Comparison of ENCODE assay signal across 15 cellular contexts in genomic region chr11:112776834-112777793, GRCh38.
DNase-seq lines count a peak whose midpoint lies in the region; ATAC-seq and TF ChIP-seq lines count a peak whose summit lies in the region.
"Had no signal": no experiment of that assay in that cellular context is flagged by ENCODE, and none has a peak within 500 bp of the region (broad histone marks: within the 10 kb centered on the region; RNA-seq: fewer than 3 reads in every experiment).

No MANE protein-coding gene starts in this region.

- H3K4me1 ChIP-seq in HUES6 (ENCODE audit: control insufficient read depth, insufficient read depth, low read length) (peaks cover 31% of the 10 kb centered on the region; the same call in 1 of the 2 replicates), left ventricle myocardium inferior (peaks cover 53% of the 10 kb centered on the region), gastrocnemius medialis (peaks cover 6 to 12% of the 10 kb centered on the region in 2 donors)

- TF ChIP-seq CTCF in left ventricle myocardium inferior (IDR thresholded peaks at IDR 0.05; ENCODE audit: borderline replicate concordance) (no peak), gastrocnemius medialis (IDR thresholded peaks at IDR 0.05 in 4 of 5, conservative IDR thresholded peaks at IDR 0.05 in 1 of 5) (no peak)

- no peaks in the 10 kb centered on the region for H3K9me3 Mint-ChIP-seq in activated naive CD4-positive, alpha-beta T cell treated with anti-CD3 and anti-CD28 coated beads, Interleukin-2, amount 10 ng/mL, durations not matched to agents 7 days and 5 days
- H3K9me3 Mint-ChIP-seq: IgD-negative memory B cell had no signal

- CTCF ChIA-PET in activated naive CD4-positive, alpha-beta T cell treated with anti-CD3 and anti-CD28 coated beads, Interleukin-2, amount 10 ng/mL, durations not matched to agents 7 days and 5 days (lab: Charles Lee), result interaction anchor here (1.3 kb wide), 1 partner anchor 189 kb away, joined by 3 read pairs; no protein-coding TSS in a partner anchor

- H3K27ac Mint-ChIP-seq in activated naive CD4-positive, alpha-beta T cell treated with anti-CD3 and anti-CD28 coated beads, Interleukin-2, amount 10 ng/mL, durations not matched to agents 7 days and 5 days, result no peak overlapping the region
- H3K27ac Mint-ChIP-seq: HFFc6; IgD-negative memory B cell; naive thymus-derived CD4-positive, alpha-beta T cell had no signal

- peak; percentile 63 to 78 for ATAC-seq in gastrocnemius medialis
- ATAC-seq in GM18505 (IDR thresholded peaks at IDR 0.05; ENCODE audit: unreplicated experiment), result no peak
- ATAC-seq: naive thymus-derived CD4-positive, alpha-beta T cell had no signal

- H3K27me3 ChIP-seq in HUES6 (ENCODE audit: control insufficient read depth, insufficient read depth, low read length) (no peaks in the 10 kb centered on the region), left ventricle myocardium inferior (ENCODE audit: low read depth) (peaks cover 30% of the 10 kb centered on the region), gastrocnemius medialis (no peaks in the 10 kb centered on the region)

- no peak overlapping the region for H3K4me3 Mint-ChIP-seq in activated naive CD4-positive, alpha-beta T cell treated with anti-CD3 and anti-CD28 coated beads, Interleukin-2, amount 10 ng/mL, durations not matched to agents 7 days and 5 days
- H3K4me3 Mint-ChIP-seq: HFFc6; naive thymus-derived CD4-positive, alpha-beta T cell had no signal

- no peaks in the 10 kb centered on the region for H3K27me3 Mint-ChIP-seq in activated naive CD4-positive, alpha-beta T cell treated with anti-CD3 and anti-CD28 coated beads, Interleukin-2, amount 10 ng/mL, durations not matched to agents 7 days and 5 days

- intact Hi-C loops in left ventricle myocardium inferior (cut with micrococcal nuclease) (no loop called here), gastrocnemius medialis (cut with DNase I; ENCODE audit: low total_unique reads) (no loop called here)

- peak overlapping the region; percentile 7; the same call in 1 of the 2 replicates for H3K27ac ChIP-seq in HUES6 (ENCODE audit: low read depth, low read length)
- H3K27ac ChIP-seq in SK-N-MC, result no peak overlapping the region
- peak overlapping the region; percentile 83 for H3K27ac ChIP-seq in left ventricle myocardium inferior (replicated peaks)
- H3K27ac ChIP-seq in gastrocnemius medialis, result peak overlapping the region in 1 of 4 donors; percentile 18

- H3K36me3 ChIP-seq in HUES6 (ENCODE audit: control insufficient read depth, insufficient read depth, low read length), result no peaks in the 10 kb centered on the region
- H3K36me3 ChIP-seq in SK-N-MC (ENCODE audit: insufficient read depth, low read length), result no peaks in the 10 kb centered on the region
- H3K36me3 ChIP-seq in left ventricle myocardium inferior, result no peaks in the 10 kb centered on the region
- H3K36me3 ChIP-seq in gastrocnemius medialis, result no peaks in the 10 kb centered on the region

- TF ChIP-seq POLR2A in gastrocnemius medialis (IDR thresholded peaks at IDR 0.05) (no peak), GM18505 (IDR thresholded peaks at IDR 0.05; ENCODE audit: borderline replicate concordance, extremely low read depth, insufficient read depth, insufficient read length) (no peak)

- DNase-seq in SK-N-MC (ENCODE audit: low read depth, low spot score), result peak; percentile 16
- DNase-seq in left ventricle myocardium inferior, result no peak
- no peak for DNase-seq in gastrocnemius medialis
- DNase-seq in NCI-H2196 (lab: John Stamatoyannopoulos, UW; ENCODE audit: unreplicated experiment), result no peak
- no peak for DNase-seq in AG08396 (ENCODE audit: low spot score)
- DNase-seq in activated naive CD4-positive, alpha-beta T cell treated with anti-CD3 and anti-CD28 coated beads, Interleukin-2, amount 10 ng/mL, durations not matched to agents 7 days and 5 days, result no peak
- DNase-seq: activated CD4-positive, CD25-positive, alpha-beta regulatory T cell; activated naive CD4-positive, alpha-beta T cell treated with Interleukin-2 at 50 U/mL for 16 hours; AML-193; HFFc6; naive thymus-derived CD4-positive, alpha-beta T cell; NCI-H524 treated with DMSO at 0.1 percent for 48 hours had no signal

- H3K9ac ChIP-seq in HUES6 (ENCODE audit: low read length), result peak overlapping the region; percentile 53
- H3K9ac ChIP-seq in SK-N-MC (ENCODE audit: insufficient read length), result no peak overlapping the region

- no peaks in the 10 kb centered on the region for H3K36me3 Mint-ChIP-seq in activated naive CD4-positive, alpha-beta T cell treated with anti-CD3 and anti-CD28 coated beads, Interleukin-2, amount 10 ng/mL, durations not matched to agents 7 days and 5 days
- H3K36me3 Mint-ChIP-seq: IgD-negative memory B cell; naive thymus-derived CD4-positive, alpha-beta T cell had no signal

- in situ Hi-C loops in gastrocnemius medialis (cut with MboI; ENCODE audit: low sequenced_read_pairs in 4 of 4), result loop anchor here in 1 of 4 donors (25.0 kb wide), 1 partner anchor 510 kb away; no protein-coding TSS in a partner anchor

- H3K4me1 Mint-ChIP-seq in activated naive CD4-positive, alpha-beta T cell treated with anti-CD3 and anti-CD28 coated beads, Interleukin-2, amount 10 ng/mL, durations not matched to agents 7 days and 5 days, result no peaks in the 10 kb centered on the region
- H3K4me1 Mint-ChIP-seq: IgD-negative memory B cell had no signal

- H3K4me3 ChIP-seq in HUES6 (ENCODE audit: low read depth, low read length) (no peak overlapping the region), SK-N-MC (peak overlapping the region; percentile 30; the same call in 1 of the 2 replicates), left ventricle myocardium inferior (no peak overlapping the region), gastrocnemius medialis (no peak overlapping the region)

- H3K9me3 ChIP-seq in HUES6 (ENCODE audit: control insufficient read depth, insufficient read depth, low read depth, low read length), result no peaks in the 10 kb centered on the region
- no peaks in the 10 kb centered on the region for H3K9me3 ChIP-seq in SK-N-MC (ENCODE audit: low read depth, low read length)
- no peaks in the 10 kb centered on the region for H3K9me3 ChIP-seq in left ventricle myocardium inferior (replicated peaks)
- H3K9me3 ChIP-seq in gastrocnemius medialis, result no peaks in the 10 kb centered on the region
